9 cellular contexts compared by ENCODE assay signal in the genomic region with DNA sequence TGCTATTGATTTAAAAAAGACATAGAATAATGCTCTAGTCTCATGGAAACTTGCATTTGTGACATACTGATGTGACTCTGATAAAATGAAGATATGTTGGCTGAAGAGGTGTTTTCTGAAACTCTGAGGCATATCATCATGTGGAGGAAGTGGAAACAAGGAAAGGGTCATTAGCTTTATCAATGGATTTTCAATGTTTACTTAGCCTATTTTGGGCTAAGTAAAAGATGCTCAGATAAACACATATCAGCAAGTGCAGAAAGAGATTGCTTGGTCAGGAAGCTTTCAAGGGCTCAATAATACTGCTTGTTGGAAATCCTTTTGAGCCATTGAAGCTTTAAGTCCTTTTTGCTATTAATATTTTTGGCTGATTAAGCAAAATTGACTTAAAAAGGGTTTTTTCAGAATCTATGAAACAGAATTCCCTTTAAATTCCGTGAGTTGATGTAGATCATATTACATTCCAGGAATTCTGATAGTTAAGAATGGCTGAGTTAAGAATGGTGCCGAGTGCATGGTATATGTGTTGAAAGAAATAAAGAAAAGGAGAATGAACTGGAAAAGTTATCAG.
"Had no signal": no experiment of that assay in that cellular context is flagged by ENCODE, and none has a peak within 500 bp of the region (broad histone marks: within the 10 kb centered on the region; RNA-seq: fewer than 3 reads in every experiment).

No MANE protein-coding gene starts in this region.

- H3K4me3 Mint-ChIP-seq: H9 had no signal

- H3K27ac ChIP-seq: GM23248, KMS-11 had no signal

- H3K4me3 ChIP-seq: GM23248 had no signal

- DNase-seq: GM23248, H9, HCEC 1CT, Karpas-422, KBM-7 had no signal

- FAIRE-seq: H1, H54, HTR-8/SVneo had no signal

- H2AFZ ChIP-seq: GM23248 had no signal

- H3K27ac Mint-ChIP-seq: H9 had no signal

- H3K4me2 ChIP-seq: KMS-11 had no signal

- H3K9me3 Mint-ChIP-seq: H9 had no signal

- H3K9ac ChIP-seq: GM23248, KMS-11 had no signal
